26 cellular contexts compared by ENCODE assay signal in the genomic region with DNA sequence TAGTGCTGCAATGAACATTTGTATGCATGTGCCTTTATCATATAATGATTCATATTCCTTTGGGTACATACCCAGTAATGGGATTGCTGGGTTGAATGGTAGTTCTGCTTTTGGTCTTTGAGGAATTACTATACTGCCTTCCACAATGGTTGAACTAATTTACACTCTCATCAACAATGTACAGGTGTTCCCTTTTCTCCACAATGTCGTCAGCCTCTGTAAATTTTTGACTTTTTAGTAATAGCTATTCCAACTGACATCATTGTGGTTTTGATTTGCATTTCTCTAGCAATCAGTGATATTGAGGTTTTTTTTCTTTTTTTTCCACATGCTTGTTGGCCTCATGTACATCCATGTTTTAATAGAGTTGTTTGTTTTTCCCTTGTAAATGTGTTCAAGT.
"Had no signal": no experiment of that assay in that cellular context is flagged by ENCODE, and none has a peak within 500 bp of the region (broad histone marks: within the 10 kb centered on the region; RNA-seq: fewer than 3 reads in every experiment).

No MANE protein-coding gene starts in this region.

- ATAC-seq: natural killer cell; psoas muscle; right cardiac atrium; right lobe of liver; stimulated activated memory B cell treated with anti-CD40 and anti-IgM and Interleukin-4, amounts not matched to agents 10 μg/mL and 1 μg/mL and 100 μg/mL, for 72 hours; stimulated activated naive CD8-positive, alpha-beta T cell treated with anti-CD3 and anti-CD28 coated beads, Interleukin-15, amount 100 ng/mL, for 72 hours; stimulated activated naive CD8-positive, alpha-beta T cell treated with anti-CD3 and anti-CD28 coated beads, Interleukin-15, Interleukin-2, amounts not matched to agents 100 U/mL and 50 U/mL, for 24 hours; upper lobe of right lung had no signal

- DNase-seq: natural killer cell; occipital lobe; ovary; posterior cingulate gyrus; psoas muscle; right cardiac atrium; right lobe of liver; sigmoid colon; small intestine; stimulated activated CD4-positive, alpha-beta T cell treated with anti-CD3 and anti-CD28 coated beads, Interleukin-15, amount 100 ng/mL, for 24 hours; stimulated activated CD4-positive, alpha-beta T cell treated with anti-CD3 and anti-CD28 coated beads, Interleukin-4, amount 100 ng/mL, for 1 hour; stimulated activated CD4-positive, alpha-beta T cell treated with anti-CD3 and anti-CD28 coated beads, Interleukin-4, amount 100 ng/mL, for 4 hours; stimulated activated CD8-positive, alpha-beta memory T cell treated with anti-CD3 and anti-CD28 coated beads, Interleukin-4, amount 100 ng/mL, for 48 hours; stimulated activated naive CD4-positive, alpha-beta T cell; stimulated activated naive CD8-positive, alpha-beta T cell treated with anti-CD3 and anti-CD28 coated beads, Interleukin-15, amount 100 ng/mL, for 72 hours; stimulated activated naive CD8-positive, alpha-beta T cell treated with anti-CD3 and anti-CD28 coated beads, Interleukin-15, Interleukin-2, amounts not matched to agents 100 U/mL and 50 U/mL, for 24 hours; substantia nigra; testis; tibial artery; transverse colon; upper lobe of right lung; uterus had no signal

- H3K36me3 ChIP-seq: neural progenitor cell, ovary, right lobe of liver, sigmoid colon, suprapubic skin, tibial artery, transverse colon, upper lobe of right lung, uterus had no signal

- H3K9ac ChIP-seq: neural progenitor cell, parathyroid adenoma had no signal

- H3K9me3 ChIP-seq: ovary, psoas muscle, right lobe of liver, sigmoid colon, suprapubic skin, testis, tibial artery, transverse colon, upper lobe of right lung, uterus had no signal

- H3K4me2 ChIP-seq: neural progenitor cell had no signal

- H3K4me3 ChIP-seq: neural progenitor cell, ovary, psoas muscle, right lobe of liver, sigmoid colon, suprapubic skin, testis, tibial artery, transverse colon, upper lobe of right lung, uterus had no signal

- H3K79me2 ChIP-seq: parathyroid adenoma had no signal

- FAIRE-seq: small intestine had no signal

- H3K4me1 ChIP-seq: neural progenitor cell, parathyroid adenoma, psoas muscle, right lobe of liver, sigmoid colon, suprapubic skin, testis, tibial artery, transverse colon, upper lobe of right lung, uterus had no signal

- H2AFZ ChIP-seq: neural progenitor cell, parathyroid adenoma had no signal

- H3K27me3 ChIP-seq: neural progenitor cell, ovary, right lobe of liver, sigmoid colon, suprapubic skin, testis, tibial artery, transverse colon, upper lobe of right lung, uterus had no signal

- H3K27ac ChIP-seq: neural progenitor cell, ovary, parathyroid adenoma, psoas muscle, right lobe of liver, sigmoid colon, suprapubic skin, testis, tibial artery, transverse colon, upper lobe of right lung, uterus had no signal
